ENCODE assay signal across 22 cellular contexts in genomic region chr19:1644070-1644469, GRCh38.
"Had no signal": no experiment of that assay in that cellular context is flagged by ENCODE, and none has a peak within 500 bp of the region (broad histone marks: within the 10 kb centered on the region; RNA-seq: fewer than 3 reads in every experiment).

No MANE protein-coding gene starts in this region.

- H3K4me1 ChIP-seq: SJCRH30 had no signal

- H3K9me3 ChIP-seq: MG63, SJCRH30 had no signal

- H3K27ac ChIP-seq: HL-60, SJCRH30 had no signal

- ATAC-seq: Panc1, PC-3, Right ventricle myocardium inferior, T-cell had no signal

- FAIRE-seq: HTR-8/SVneo had no signal

- H3K27me3 ChIP-seq: MG63, SJCRH30 had no signal

- DNase-seq: KBM-7, MG63, NCI-H1092, NCI-H1105 treated with DMSO at 0.1 percent for 48 hours, NCI-H1417 treated with DMSO at 0.1 percent for 48 hours, NCI-H146, NCI-H1694 treated with DMSO at 0.1 percent for 48 hours, NCI-H1930, NCI-H2081, NCI-H2107, NCI-H2227 treated with DMSO at 0.1 percent for 48 hours, NCI-H524, NCI-H526 treated with DMSO at 0.1 percent for 48 hours, NCI-H774, PC-3, SHP77 treated with DMSO at 0.1 percent for 48 hours, SJCRH30, T-cell had no signal

- H3K4me3 ChIP-seq: MG63, SJCRH30 had no signal
